20 cellular contexts compared by ENCODE assay signal in the genomic region with DNA sequence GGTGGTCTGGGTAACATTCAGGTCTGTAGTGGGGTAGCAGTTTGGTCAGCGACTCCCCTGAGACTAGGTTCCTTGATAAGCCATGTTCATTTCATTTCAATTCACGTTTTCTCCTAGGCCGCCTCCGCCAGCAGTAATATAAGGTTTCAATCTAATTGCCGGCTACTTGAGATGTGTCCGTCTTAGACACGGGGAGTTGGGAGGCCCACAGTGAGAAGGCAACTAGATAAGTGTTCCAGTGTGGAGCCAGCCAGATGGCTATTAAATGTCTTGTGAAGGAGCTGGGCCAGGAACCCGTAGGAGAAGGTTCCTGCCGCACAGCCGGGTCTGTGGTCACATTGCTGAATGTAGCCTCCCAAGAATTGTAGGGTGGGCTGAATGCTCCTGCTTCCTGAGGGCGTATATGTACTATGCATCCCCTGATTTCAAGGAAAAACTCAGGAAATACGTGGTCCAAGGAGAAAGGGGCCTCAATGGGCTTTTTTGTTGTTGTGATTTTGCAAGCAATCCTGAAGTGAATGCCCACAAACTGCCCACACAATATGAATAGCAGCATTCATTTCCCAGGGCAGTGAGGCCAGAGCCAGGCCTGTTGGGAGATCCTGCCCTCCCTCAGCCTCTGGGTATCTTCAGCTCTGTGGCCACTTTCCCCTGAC.
A peak's percentile ranks its signal among the peaks of the same experiment; 100 is the strongest.
DNase-seq lines count a peak whose midpoint lies in the region.
"Had no signal": no experiment of that assay in that cellular context is flagged by ENCODE, and none has a peak within 500 bp of the region (broad histone marks: within the 10 kb centered on the region; RNA-seq: fewer than 3 reads in every experiment).

No MANE protein-coding gene starts in this region.

- no peaks in the 10 kb centered on the region for H3K36me3 ChIP-seq in HAP-1 (replicated peaks)

- H3K4me3 ChIP-seq in HAP-1 = no peak overlapping the region
- H3K4me3 ChIP-seq: GM12878 had no signal

- H3K36me3 Mint-ChIP-seq in activated T-cell treated with anti-CD3 and anti-CD28 coated beads, Interleukin-2, amount 50 U/mL, for 24 hours (ENCODE audit: low read depth) = no peaks in the 10 kb centered on the region

- H3K9me3 ChIP-seq in HAP-1 = no peaks in the 10 kb centered on the region
- H3K9me3 ChIP-seq: Caco-2 had no signal

- H3K4me1 Mint-ChIP-seq in activated T-cell treated with anti-CD3 and anti-CD28 coated beads, Interleukin-2, amount 50 U/mL, for 24 hours (ENCODE audit: low read depth) = peaks cover 3% of the 10 kb centered on the region
- H3K4me1 Mint-ChIP-seq: H9 had no signal

- in situ Hi-C loops in HAP-1 (cut with MboI; ENCODE audit: low sequenced_read_pairs) = no loop called here

- no peaks in the 10 kb centered on the region for H3K27me3 Mint-ChIP-seq in activated T-cell treated with anti-CD3 and anti-CD28 coated beads, Interleukin-2, amount 50 U/mL, for 24 hours

- H3K4me1 ChIP-seq in HAP-1 = peaks cover 13% of the 10 kb centered on the region
- H3K4me1 ChIP-seq: Caco-2 had no signal

- peak; percentile 95 for DNase-seq in COLO829 (ENCODE audit: low spot score)
- DNase-seq in DMS 273 treated with DMSO at 0.1 percent for 48 hours (lab: John Stamatoyannopoulos, UW) = peak; percentile 19
- DNase-seq in RPMI7951 (ENCODE audit: low read depth) = peak; percentile 58
- DNase-seq in left kidney (ENCODE audit: low read depth, low spot score) = peak; percentile 71
- no peak for DNase-seq in activated T-cell treated with anti-CD3 and anti-CD28 coated beads, Interleukin-2, amount 50 U/mL, for 24 hours
- DNase-seq in HuH-7.5 (ENCODE audit: low spot score) = no peak
- no peak for DNase-seq in HAP-1 (ENCODE audit: low spot score in 2 of 2)
- DNase-seq: ACHN; AML-193; Caco-2; CD4-positive, CD25-positive, alpha-beta regulatory T cell; EL; H9; NCI-H1105; NCI-H1694 treated with DMSO at 0.1 percent for 48 hours; NCI-H446; NCI-H774; PC-3; T-helper 2 cell had no signal

- H3K9me3 Mint-ChIP-seq in activated T-cell treated with anti-CD3 and anti-CD28 coated beads, Interleukin-2, amount 50 U/mL, for 24 hours = peaks cover 4% of the 10 kb centered on the region
- H3K9me3 Mint-ChIP-seq: H9 had no signal

- H3K27me3 ChIP-seq in HAP-1 (ENCODE audit: low read depth) = no peaks in the 10 kb centered on the region

- H3K27ac Mint-ChIP-seq in activated T-cell treated with anti-CD3 and anti-CD28 coated beads, Interleukin-2, amount 50 U/mL, for 24 hours = no peak overlapping the region
- H3K27ac Mint-ChIP-seq: CD4-positive, CD25-positive, alpha-beta regulatory T cell; H9 had no signal

- no peak overlapping the region for H3K4me3 Mint-ChIP-seq in activated T-cell treated with anti-CD3 and anti-CD28 coated beads, Interleukin-2, amount 50 U/mL, for 24 hours
- H3K4me3 Mint-ChIP-seq: CD4-positive, CD25-positive, alpha-beta regulatory T cell; H9 had no signal

Comparison
In these comparisons a context has a peak if more than half of its experiments do, and no peak if none do; other contexts are left out.
1. DNase-seq: peak in COLO829 (single experiment), DMS 273 treated with DMSO at 0.1 percent for 48 hours (single experiment), RPMI7951 (single experiment) and left kidney (single experiment); none in activated T-cell treated with anti-CD3 and anti-CD28 coated beads, Interleukin-2, amount 50 U/mL, for 24 hours (single experiment), HuH-7.5 (single experiment) and HAP-1 (0 of 2).